Comparison of ENCODE assay signal across 23 cellular contexts in genomic region chr10:49598164-49598856, GRCh38. TPM values are rescaled to one million over a fixed set of nuclear protein-coding genes. Genes with fewer than 3 reads are reported as not detected.
"Had no signal": no experiment of that assay in that cellular context is flagged by ENCODE, and none has a peak within 500 bp of the region (broad histone marks: within the 10 kb centered on the region; RNA-seq: fewer than 3 reads in every experiment).

No MANE protein-coding gene starts in this region.

- H3K4me1 ChIP-seq: left ventricle myocardium inferior, pancreas had no signal

- ATAC-seq: mucosa of descending colon; pancreas; sciatic nerve; stimulated activated memory B cell treated with anti-CD40 and anti-IgM and Interleukin-4, amounts not matched to agents 10 μg/mL and 1 μg/mL and 100 μg/mL, for 72 hours; upper lobe of right lung had no signal

- DNase-seq: activated CD4-positive, alpha-beta T cell treated with anti-CD3 and anti-CD28 coated beads, Interleukin-2, amount 50 U/mL, for 4 hours; activated naive CD4-positive, alpha-beta T cell; activated naive CD8-positive, alpha-beta T cell treated with anti-CD3 and anti-CD28 coated beads, Interleukin-2, amount 10 ng/mL, durations not matched to agents 7 days and 5 days; activated T-cell treated with anti-CD3 and anti-CD28 coated beads for 4 hours; amygdala; dorsolateral prefrontal cortex; left ventricle myocardium inferior; mammary epithelial cell; mucosa of descending colon; naive B cell; stimulated activated CD4-positive, alpha-beta T cell treated with anti-CD3 and anti-CD28 coated beads, Interleukin-4, amount 100 ng/mL, for 4 hours; upper lobe of right lung had no signal

- H3K9me3 ChIP-seq: left ventricle myocardium inferior, mucosa of descending colon, pancreas, thoracic aorta, upper lobe of right lung had no signal

- H3K4me1 Mint-ChIP-seq: activated naive CD8-positive, alpha-beta T cell treated with anti-CD3 and anti-CD28 coated beads, Interleukin-2, amount 10 ng/mL, durations not matched to agents 7 days and 5 days had no signal

- H3K9me3 Mint-ChIP-seq: activated naive CD8-positive, alpha-beta T cell treated with anti-CD3 and anti-CD28 coated beads, Interleukin-2, amount 10 ng/mL, durations not matched to agents 7 days and 5 days; activated T-helper 1 cell treated with anti-CD3 and anti-CD28 coated beads, Interleukin-12 subunit alpha, Interleukin-12 subunit beta, Interleukin-2, Interleukin-4 antibody, amounts not matched to agents 30 ng/mL and 10 ng/mL and 1 ng/mL, durations not matched to agents 14 hours and 24 hours and 36 hours; stimulated activated memory B cell treated with anti-CD40 and anti-IgM and Interleukin-4, amounts not matched to agents 10 μg/mL and 1 μg/mL and 100 μg/mL, for 72 hours had no signal

- H3K36me3 Mint-ChIP-seq: activated naive CD8-positive, alpha-beta T cell treated with anti-CD3 and anti-CD28 coated beads, Interleukin-2, amount 10 ng/mL, durations not matched to agents 7 days and 5 days; naive B cell; stimulated activated memory B cell treated with anti-CD40 and anti-IgM and Interleukin-4, amounts not matched to agents 10 μg/mL and 1 μg/mL and 100 μg/mL, for 72 hours had no signal

- H3K4me3 ChIP-seq: cardiac muscle cell, dorsolateral prefrontal cortex, left ventricle myocardium inferior, mucosa of descending colon, pancreas, smooth muscle cell, thoracic aorta, upper lobe of right lung had no signal

- H3K27ac Mint-ChIP-seq: activated naive CD8-positive, alpha-beta T cell treated with anti-CD3 and anti-CD28 coated beads, Interleukin-2, amount 10 ng/mL, durations not matched to agents 7 days and 5 days; activated T-helper 1 cell treated with anti-CD3 and anti-CD28 coated beads, Interleukin-12 subunit alpha, Interleukin-12 subunit beta, Interleukin-2, Interleukin-4 antibody, amounts not matched to agents 30 ng/mL and 10 ng/mL and 1 ng/mL, durations not matched to agents 14 hours and 24 hours and 36 hours; naive B cell; stimulated activated memory B cell treated with anti-CD40 and anti-IgM and Interleukin-4, amounts not matched to agents 10 μg/mL and 1 μg/mL and 100 μg/mL, for 72 hours had no signal

- H3K36me3 ChIP-seq: cardiac muscle cell, left ventricle myocardium inferior, pancreas, thoracic aorta, upper lobe of right lung had no signal

- H3K4me3 Mint-ChIP-seq: activated naive CD8-positive, alpha-beta T cell treated with anti-CD3 and anti-CD28 coated beads, Interleukin-2, amount 10 ng/mL, durations not matched to agents 7 days and 5 days; activated T-helper 1 cell treated with anti-CD3 and anti-CD28 coated beads, Interleukin-12 subunit alpha, Interleukin-12 subunit beta, Interleukin-2, Interleukin-4 antibody, amounts not matched to agents 30 ng/mL and 10 ng/mL and 1 ng/mL, durations not matched to agents 14 hours and 24 hours and 36 hours; naive B cell; stimulated activated memory B cell treated with anti-CD40 and anti-IgM and Interleukin-4, amounts not matched to agents 10 μg/mL and 1 μg/mL and 100 μg/mL, for 72 hours had no signal

RNA-seq across cellular contexts. Expression of gene SLC18A3, which starts 11.8 kb away (rescaled TPM):
- total RNA-seq: activated CD8-positive, alpha-beta memory T cell treated with anti-CD3 and anti-CD28 coated beads for 36 hours; activated naive CD8-positive, alpha-beta T cell treated with anti-CD3 and anti-CD28 coated beads, Interleukin-2, amount 10 ng/mL, durations not matched to agents 7 days and 5 days; activated T-helper 1 cell treated with anti-CD3 and anti-CD28 coated beads, Interleukin-12 subunit alpha, Interleukin-12 subunit beta, Interleukin-2, Interleukin-4 antibody, amounts not matched to agents 30 ng/mL and 10 ng/mL and 1 ng/mL, durations not matched to agents 14 hours and 24 hours and 36 hours; cardiac muscle cell; dorsolateral prefrontal cortex; kidney epithelial cell; left ventricle myocardium inferior; mammary epithelial cell; sciatic nerve; smooth muscle cell; T-helper 1 cell treated with Interleukin-12 subunit alpha and Interleukin-12 subunit beta and Interleukin-4 antibody, amounts not matched to agents 30 ng/mL and 1 ng/mL, for 36 hours; thoracic aorta; upper lobe of right lung had no signal

RNA-seq across cellular contexts. Expression of gene CHAT, which starts 15.5 kb away (rescaled TPM):
- total RNA-seq: activated CD8-positive, alpha-beta memory T cell treated with anti-CD3 and anti-CD28 coated beads for 36 hours; activated naive CD8-positive, alpha-beta T cell treated with anti-CD3 and anti-CD28 coated beads, Interleukin-2, amount 10 ng/mL, durations not matched to agents 7 days and 5 days; cardiac muscle cell; dorsolateral prefrontal cortex; frontal cortex; kidney epithelial cell; left ventricle myocardium inferior; mammary epithelial cell; sciatic nerve; smooth muscle cell; T-helper 1 cell treated with Interleukin-12 subunit alpha and Interleukin-12 subunit beta and Interleukin-4 antibody, amounts not matched to agents 30 ng/mL and 1 ng/mL, for 36 hours; thoracic aorta; upper lobe of right lung had no signal
